ENCODE assay signal across 1 cellular context in genomic region chr6:85449818-85450577, GRCh38.
A peak's percentile ranks its signal among the peaks of the same experiment; 100 is the strongest.
TF ChIP-seq lines count a peak whose summit lies in the region.

NT5E (plus strand) TSS chr6:85450083; CDS start chr6:85450140, 57 bp downstream.

TF ChIP-seq in HepG2, 621 proteins besides CTCF, POLR2A, EP300 and RAD21 (continued from another document and continues in another):
- TF ChIP-seq, protein P1, sequence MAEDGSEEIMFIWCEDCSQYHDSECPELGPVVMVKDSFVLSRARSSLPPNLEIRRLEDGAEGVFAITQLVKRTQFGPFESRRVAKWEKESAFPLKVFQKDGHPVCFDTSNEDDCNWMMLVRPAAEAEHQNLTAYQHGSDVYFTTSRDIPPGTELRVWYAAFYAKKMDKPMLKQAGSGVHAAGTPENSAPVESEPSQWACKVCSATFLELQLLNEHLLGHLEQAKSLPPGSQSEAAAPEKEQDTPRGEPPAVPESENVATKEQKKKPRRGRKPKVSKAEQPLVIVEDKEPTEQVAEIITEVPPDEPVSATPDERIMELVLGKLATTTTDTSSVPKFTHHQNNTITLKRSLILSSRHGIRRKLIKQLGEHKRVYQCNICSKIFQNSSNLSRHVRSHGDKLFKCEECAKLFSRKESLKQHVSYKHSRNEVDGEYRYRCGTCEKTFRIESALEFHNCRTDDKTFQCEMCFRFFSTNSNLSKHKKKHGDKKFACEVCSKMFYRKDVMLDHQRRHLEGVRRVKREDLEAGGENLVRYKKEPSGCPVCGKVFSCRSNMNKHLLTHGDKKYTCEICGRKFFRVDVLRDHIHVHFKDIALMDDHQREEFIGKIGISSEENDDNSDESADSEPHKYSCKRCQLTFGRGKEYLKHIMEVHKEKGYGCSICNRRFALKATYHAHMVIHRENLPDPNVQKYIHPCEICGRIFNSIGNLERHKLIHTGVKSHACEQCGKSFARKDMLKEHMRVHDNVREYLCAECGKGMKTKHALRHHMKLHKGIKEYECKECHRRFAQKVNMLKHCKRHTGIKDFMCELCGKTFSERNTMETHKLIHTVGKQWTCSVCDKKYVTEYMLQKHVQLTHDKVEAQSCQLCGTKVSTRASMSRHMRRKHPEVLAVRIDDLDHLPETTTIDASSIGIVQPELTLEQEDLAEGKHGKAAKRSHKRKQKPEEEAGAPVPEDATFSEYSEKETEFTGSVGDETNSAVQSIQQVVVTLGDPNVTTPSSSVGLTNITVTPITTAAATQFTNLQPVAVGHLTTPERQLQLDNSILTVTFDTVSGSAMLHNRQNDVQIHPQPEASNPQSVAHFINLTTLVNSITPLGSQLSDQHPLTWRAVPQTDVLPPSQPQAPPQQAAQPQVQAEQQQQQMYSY (CRISPR knock-in tag; IDR thresholded peaks at IDR 0.05): peak; percentile 67; the same call in 1 of the 2 replicates
- TF ChIP-seq POLR2AphosphoS5 (IDR thresholded peaks at IDR 0.05; ENCODE audit: low read depth, low read length): peak; percentile 71
- peak; percentile 94 for TF ChIP-seq ZNF607 (CRISPR knock-in tag; IDR thresholded peaks at IDR 0.05; ENCODE audit: borderline replicate concordance)
- no peak for TF ChIP-seq PBX2 (CRISPR knock-in tag; IDR thresholded peaks at IDR 0.05)
- TF ChIP-seq ZFP1 (CRISPR knock-in tag; IDR thresholded peaks at IDR 0.05): no peak
- no peak for TF ChIP-seq KDM6A (CRISPR knock-in tag; IDR thresholded peaks at IDR 0.05; ENCODE audit: low read depth)
- TF ChIP-seq, protein P2, sequence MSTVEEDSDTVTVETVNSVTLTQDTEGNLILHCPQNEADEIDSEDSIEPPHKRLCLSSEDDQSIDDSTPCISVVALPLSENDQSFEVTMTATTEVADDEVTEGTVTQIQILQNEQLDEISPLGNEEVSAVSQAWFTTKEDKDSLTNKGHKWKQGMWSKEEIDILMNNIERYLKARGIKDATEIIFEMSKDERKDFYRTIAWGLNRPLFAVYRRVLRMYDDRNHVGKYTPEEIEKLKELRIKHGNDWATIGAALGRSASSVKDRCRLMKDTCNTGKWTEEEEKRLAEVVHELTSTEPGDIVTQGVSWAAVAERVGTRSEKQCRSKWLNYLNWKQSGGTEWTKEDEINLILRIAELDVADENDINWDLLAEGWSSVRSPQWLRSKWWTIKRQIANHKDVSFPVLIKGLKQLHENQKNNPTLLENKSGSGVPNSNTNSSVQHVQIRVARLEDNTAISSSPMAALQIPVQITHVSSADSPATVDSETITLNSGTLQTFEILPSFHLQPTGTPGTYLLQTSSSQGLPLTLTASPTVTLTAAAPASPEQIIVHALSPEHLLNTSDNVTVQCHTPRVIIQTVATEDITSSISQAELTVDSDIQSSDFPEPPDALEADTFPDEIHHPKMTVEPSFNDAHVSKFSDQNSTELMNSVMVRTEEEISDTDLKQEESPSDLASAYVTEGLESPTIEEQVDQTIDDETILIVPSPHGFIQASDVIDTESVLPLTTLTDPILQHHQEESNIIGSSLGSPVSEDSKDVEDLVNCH (CRISPR knock-in tag; IDR thresholded peaks at IDR 0.05): 0 out of 2 replicates have a peak, but pooled peaks have one; percentile 56
- TF ChIP-seq ZNF12 (CRISPR knock-in tag; IDR thresholded peaks at IDR 0.05): no peak
- TF ChIP-seq GABPA (IDR thresholded peaks at IDR 0.05; ENCODE audit: low read depth, low read length): no peak
- TF ChIP-seq GABPA (CRISPR knock-in tag; IDR thresholded peaks at IDR 0.05; ENCODE audit: low read depth): no peak
- no peak for TF ChIP-seq FOXK1 (CRISPR knock-in tag; IDR thresholded peaks at IDR 0.05; ENCODE audit: borderline replicate concordance, low read depth)
- TF ChIP-seq FOXP1 (IDR thresholded peaks at IDR 0.05): no peak
- no peak for TF ChIP-seq FOXP1 (CRISPR knock-in tag; IDR thresholded peaks at IDR 0.05)
- peak; percentile 82 for TF ChIP-seq ARID4A (CRISPR knock-in tag; IDR thresholded peaks at IDR 0.05; ENCODE audit: borderline replicate concordance)
- TF ChIP-seq KLF11 (CRISPR knock-in tag; IDR thresholded peaks at IDR 0.05): no peak
- TF ChIP-seq RARG (CRISPR knock-in tag; IDR thresholded peaks at IDR 0.05; ENCODE audit: low read depth): no peak
- TF ChIP-seq TCF12 (IDR thresholded peaks at IDR 0.05): no peak
- TF ChIP-seq TCF12 (CRISPR knock-in tag; IDR thresholded peaks at IDR 0.05): peak; percentile 84; the same call in 1 of the 2 replicates
- no peak for TF ChIP-seq ZNF354B (CRISPR knock-in tag; IDR thresholded peaks at IDR 0.05)
- peak; percentile 53; the same call in 1 of the 2 replicates for TF ChIP-seq KLF6 (CRISPR knock-in tag; IDR thresholded peaks at IDR 0.05)
- no peak for TF ChIP-seq ZNF562 (CRISPR knock-in tag; IDR thresholded peaks at IDR 0.05; ENCODE audit: borderline replicate concordance)
- no peak; the same call in none of the 2 replicates for TF ChIP-seq ZNF317 (CRISPR knock-in tag; IDR thresholded peaks at IDR 0.05)
- TF ChIP-seq NONO (IDR thresholded peaks at IDR 0.05): no peak
- peak; percentile 79 for TF ChIP-seq NONO (CRISPR knock-in tag; conservative IDR thresholded peaks at IDR 0.05)
- TF ChIP-seq PCBP2 (optimal IDR thresholded peaks at IDR 0.05; ENCODE audit: low read depth, low read length, poor library complexity, severe bottlenecking): no peak
- TF ChIP-seq, protein P3, sequence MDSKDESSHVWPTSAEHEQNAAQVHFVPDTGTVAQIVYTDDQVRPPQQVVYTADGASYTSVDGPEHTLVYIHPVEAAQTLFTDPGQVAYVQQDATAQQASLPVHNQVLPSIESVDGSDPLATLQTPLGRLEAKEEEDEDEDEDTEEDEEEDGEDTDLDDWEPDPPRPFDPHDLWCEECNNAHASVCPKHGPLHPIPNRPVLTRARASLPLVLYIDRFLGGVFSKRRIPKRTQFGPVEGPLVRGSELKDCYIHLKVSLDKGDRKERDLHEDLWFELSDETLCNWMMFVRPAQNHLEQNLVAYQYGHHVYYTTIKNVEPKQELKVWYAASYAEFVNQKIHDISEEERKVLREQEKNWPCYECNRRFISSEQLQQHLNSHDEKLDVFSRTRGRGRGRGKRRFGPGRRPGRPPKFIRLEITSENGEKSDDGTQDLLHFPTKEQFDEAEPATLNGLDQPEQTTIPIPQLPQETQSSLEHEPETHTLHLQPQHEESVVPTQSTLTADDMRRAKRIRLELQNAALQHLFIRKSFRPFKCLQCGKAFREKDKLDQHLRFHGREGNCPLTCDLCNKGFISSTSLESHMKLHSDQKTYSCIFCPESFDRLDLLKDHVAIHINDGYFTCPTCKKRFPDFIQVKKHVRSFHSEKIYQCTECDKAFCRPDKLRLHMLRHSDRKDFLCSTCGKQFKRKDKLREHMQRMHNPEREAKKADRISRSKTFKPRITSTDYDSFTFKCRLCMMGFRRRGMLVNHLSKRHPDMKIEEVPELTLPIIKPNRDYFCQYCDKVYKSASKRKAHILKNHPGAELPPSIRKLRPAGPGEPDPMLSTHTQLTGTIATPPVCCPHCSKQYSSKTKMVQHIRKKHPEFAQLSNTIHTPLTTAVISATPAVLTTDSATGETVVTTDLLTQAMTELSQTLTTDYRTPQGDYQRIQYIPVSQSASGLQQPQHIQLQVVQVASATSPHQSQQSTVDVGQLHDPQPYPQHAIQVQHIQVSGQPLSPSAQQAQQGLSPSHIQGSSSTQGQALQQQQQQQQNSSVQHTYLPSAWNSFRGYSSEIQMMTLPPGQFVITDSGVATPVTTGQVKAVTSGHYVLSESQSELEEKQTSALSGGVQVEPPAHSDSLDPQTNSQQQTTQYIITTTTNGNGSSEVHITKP (CRISPR knock-in tag; IDR thresholded peaks at IDR 0.05; ENCODE audit: low read depth): no peak
- no peak; the same call in 1 of the 2 replicates for TF ChIP-seq TFDP1 (CRISPR knock-in tag; IDR thresholded peaks at IDR 0.05; ENCODE audit: borderline replicate concordance)
- TF ChIP-seq, protein P4, sequence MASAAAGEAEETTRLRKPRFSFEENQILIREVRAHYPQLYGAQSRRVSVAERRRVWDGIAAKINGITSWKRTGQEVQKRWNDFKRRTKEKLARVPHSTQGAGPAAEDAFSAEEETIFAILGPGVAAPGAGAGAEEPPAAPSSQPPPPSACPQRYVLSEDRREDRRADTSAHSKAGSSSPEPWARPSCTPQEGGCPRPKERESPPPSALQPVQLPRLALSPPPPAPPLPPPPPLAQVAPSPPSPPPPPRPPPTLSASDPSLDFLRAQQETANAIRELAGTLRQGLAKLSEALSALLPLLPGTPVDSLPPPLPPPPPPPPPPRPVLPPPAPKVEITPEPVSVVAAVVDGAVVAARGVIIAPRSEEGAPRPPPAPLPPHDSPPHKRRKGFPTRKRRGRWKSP (CRISPR knock-in tag; IDR thresholded peaks at IDR 0.05): peak; percentile 90
- TF ChIP-seq IKZF5 (CRISPR knock-in tag; IDR thresholded peaks at IDR 0.05): no peak
- TF ChIP-seq ZMYM3 (CRISPR knock-in tag; IDR thresholded peaks at IDR 0.05): peak; percentile 69
- peak; percentile 37; the same call in 1 of the 2 replicates for TF ChIP-seq ZSCAN22 (CRISPR knock-in tag; IDR thresholded peaks at IDR 0.05)
- TF ChIP-seq ZMYM4 (CRISPR knock-in tag; IDR thresholded peaks at IDR 0.05): peak; percentile 70
- no peak for TF ChIP-seq ZNF713 (CRISPR knock-in tag; IDR thresholded peaks at IDR 0.05)
- peak; percentile 53 for TF ChIP-seq ZNF788 (CRISPR knock-in tag; IDR thresholded peaks at IDR 0.05; ENCODE audit: borderline replicate concordance)
- no peak for TF ChIP-seq ZMYM2 (CRISPR knock-in tag; IDR thresholded peaks at IDR 0.05)
- TF ChIP-seq AFF4 (CRISPR knock-in tag; IDR thresholded peaks at IDR 0.05): no peak
- TF ChIP-seq ZIK1 (CRISPR knock-in tag; IDR thresholded peaks at IDR 0.05; ENCODE audit: borderline replicate concordance, low read depth): 0 out of 2 replicates have a peak, but pooled peaks have one; percentile 38
